12 cellular contexts compared by ENCODE assay signal in genomic region chrX:38221391-38221929, GRCh38. TPM values are rescaled to one million over a fixed set of nuclear protein-coding genes. Genes with fewer than 3 reads are reported as not detected.
DNase-seq lines count a peak whose midpoint lies in the region; ATAC-seq, FAIRE-seq and TF ChIP-seq lines count a peak whose summit lies in the region.
"Had no signal": no experiment of that assay in that cellular context is flagged by ENCODE, and none has a peak within 500 bp of the region (broad histone marks: within the 10 kb centered on the region; RNA-seq: fewer than 3 reads in every experiment).

No MANE protein-coding gene starts in this region.

- no peaks in the 10 kb centered on the region for H4K20me1 ChIP-seq in OCI-LY7 (ENCODE audit: insufficient read depth, low read length)

- POLR2A ChIA-PET in OCI-LY7 (lab: Charles Lee) = no interaction called here

- H3K9me3 ChIP-seq in heart left ventricle (no peaks in the 10 kb centered on the region), sigmoid colon (no peaks in the 10 kb centered on the region), OCI-LY7 (ENCODE audit: low read length) (no peaks in the 10 kb centered on the region)
- H3K9me3 ChIP-seq: right lobe of liver had no signal

- H3K4me1 ChIP-seq in heart left ventricle (no peaks in the 10 kb centered on the region), sigmoid colon (peaks cover 0 to 18% (median 4%) of the 10 kb centered on the region in 4 donors), OCI-LY7 (ENCODE audit: insufficient read depth, low read length, poor library complexity, severe bottlenecking) (peaks cover 8% of the 10 kb centered on the region)
- H3K4me1 ChIP-seq: right lobe of liver had no signal

- H3K27ac Mint-ChIP-seq in activated T-helper 17 cell treated with anti-CD3 and anti-CD28 coated beads, Interleukin-2, amount 50 U/mL, for 72 hours = no peak overlapping the region
- H3K27ac Mint-ChIP-seq: activated naive CD4-positive, alpha-beta T cell treated with anti-CD3 and anti-CD28 coated beads, Interleukin-2, amount 50 U/mL, for 24 hours had no signal

- H3K9me2 ChIP-seq in OCI-LY7 (ENCODE audit: insufficient read depth, low read length) = no peaks in the 10 kb centered on the region

- H3K36me3 ChIP-seq in heart left ventricle = no peaks in the 10 kb centered on the region
- H3K36me3 ChIP-seq in sigmoid colon = no peaks in the 10 kb centered on the region
- H3K36me3 ChIP-seq in OCI-LY7 (ENCODE audit: insufficient read depth, low read length) = no peaks in the 10 kb centered on the region
- H3K36me3 ChIP-seq: right lobe of liver had no signal

- no peaks in the 10 kb centered on the region for H3K79me2 ChIP-seq in OCI-LY7 (ENCODE audit: insufficient read depth, low read depth, low read length)

- no peak for TF ChIP-seq CTCF in heart left ventricle (IDR thresholded peaks at IDR 0.05)
- no peak for TF ChIP-seq CTCF in sigmoid colon (IDR thresholded peaks at IDR 0.05)
- no peak for TF ChIP-seq CTCF in OCI-LY7 (conservative IDR thresholded peaks at IDR 0.05; ENCODE audit: low read length)

- H3K9me3 Mint-ChIP-seq in activated T-helper 17 cell treated with anti-CD3 and anti-CD28 coated beads, Interleukin-2, amount 50 U/mL, for 72 hours = no peaks in the 10 kb centered on the region
- H3K9me3 Mint-ChIP-seq: activated naive CD4-positive, alpha-beta T cell treated with anti-CD3 and anti-CD28 coated beads, Interleukin-2, amount 50 U/mL, for 24 hours had no signal

- no peaks in the 10 kb centered on the region for H3K36me3 Mint-ChIP-seq in activated T-helper 17 cell treated with anti-CD3 and anti-CD28 coated beads, Interleukin-2, amount 50 U/mL, for 72 hours (ENCODE audit: low read depth)
- H3K36me3 Mint-ChIP-seq: activated naive CD4-positive, alpha-beta T cell treated with anti-CD3 and anti-CD28 coated beads, Interleukin-2, amount 50 U/mL, for 24 hours had no signal

- H3K4me3 ChIP-seq in heart left ventricle = peak overlapping the region in 9 of 12 donors; percentile 46 to 75 (median 62)
- peak overlapping the region; percentile 40 to 68 (median 60) for H3K4me3 ChIP-seq in sigmoid colon
- no peak overlapping the region for H3K4me3 ChIP-seq in OCI-LY7 (ENCODE audit: low read depth, low read length, poor library complexity, severe bottlenecking)
- H3K4me3 ChIP-seq: K562 had no signal

- no TSS peak for BruUV-seq in OCI-LY7 (replicated peaks; lab: Mats Ljungman, UMichigan)

- H3K4me3 Mint-ChIP-seq in activated T-helper 17 cell treated with anti-CD3 and anti-CD28 coated beads, Interleukin-2, amount 50 U/mL, for 72 hours = peak overlapping the region; percentile 49
- H3K4me3 Mint-ChIP-seq: activated naive CD4-positive, alpha-beta T cell treated with anti-CD3 and anti-CD28 coated beads, Interleukin-2, amount 50 U/mL, for 24 hours had no signal

- no peak for ATAC-seq in activated T-helper 17 cell treated with anti-CD3 and anti-CD28 coated beads, Interleukin-2, amount 50 U/mL, for 72 hours (replicated peaks)
- ATAC-seq in heart left ventricle = peak in 2 of 4 donors; percentile 32 to 45
- no peak for ATAC-seq in GM18505 (IDR thresholded peaks at IDR 0.05; ENCODE audit: unreplicated experiment)
- ATAC-seq: activated CD4-positive, CD25-positive, alpha-beta regulatory T cell treated with anti-CD3 and anti-CD28 coated beads, Interleukin-2, amount 50 U/mL, for 24 hours had no signal

- DNase-seq in GM19239 (ENCODE audit: insufficient read length, low spot score) (no peak), heart left ventricle (no peak), sigmoid colon (no peak), NCI-H1092 treated with DMSO at 0.1 percent for 48 hours (lab: John Stamatoyannopoulos, UW) (no peak), OCI-LY7 (ENCODE audit: low spot score) (no peak), head of caudate nucleus (no peak)

- peak; percentile 26 for FAIRE-seq in GM19239 (lab: Jason Lieb, UNC)
- FAIRE-seq: K562 had no signal

- H3K27me3 ChIP-seq in heart left ventricle (peaks cover 0 to 65% (median 0%) of the 10 kb centered on the region in 9 donors), sigmoid colon (no peaks in the 10 kb centered on the region)

- intact Hi-C loops in heart left ventricle (cut with DNase I) = no loop called here
- intact Hi-C loops in sigmoid colon (cut with DNase I) = loop anchor here (10.0 kb wide), 1 partner anchor 63 kb away; no protein-coding TSS in a partner anchor
- intact Hi-C loops in OCI-LY7 (cut with micrococcal nuclease; ENCODE audit: unreplicated experiment) = no loop called here
- intact Hi-C loops in head of caudate nucleus (cut with DNase I) = no loop called here

- no peak for TF ChIP-seq EP300 in sigmoid colon (IDR thresholded peaks at IDR 0.05)

- H3K4me2 ChIP-seq in OCI-LY7 (ENCODE audit: low read length) = no peak overlapping the region

- H3K27me3 Mint-ChIP-seq in activated T-helper 17 cell treated with anti-CD3 and anti-CD28 coated beads, Interleukin-2, amount 50 U/mL, for 72 hours = peaks cover 23% of the 10 kb centered on the region

- no peak overlapping the region for H2AFZ ChIP-seq in OCI-LY7 (ENCODE audit: low read length)

- 52 to 57% (median 54%) methylated on average over 10 of the region's 10 CpGs for WGBS in heart left ventricle, 4 donors
- WGBS in sigmoid colon, 2 donors = 56 to 62% methylated on average over 10 of the region's 10 CpGs

- no peaks in the 10 kb centered on the region for H3K4me1 Mint-ChIP-seq in activated T-helper 17 cell treated with anti-CD3 and anti-CD28 coated beads, Interleukin-2, amount 50 U/mL, for 72 hours
- H3K4me1 Mint-ChIP-seq: activated naive CD4-positive, alpha-beta T cell treated with anti-CD3 and anti-CD28 coated beads, Interleukin-2, amount 50 U/mL, for 24 hours had no signal

- TF ChIP-seq POLR2A in heart left ventricle (IDR thresholded peaks at IDR 0.05) = no peak
- TF ChIP-seq POLR2A in sigmoid colon (IDR thresholded peaks at IDR 0.05) = no peak
- TF ChIP-seq POLR2A in GM18505 (IDR thresholded peaks at IDR 0.05; ENCODE audit: borderline replicate concordance, extremely low read depth, insufficient read depth, insufficient read length) = no peak

- peak overlapping the region in 10 of 12 donors; percentile 46 to 77 (median 68) for H3K27ac ChIP-seq in heart left ventricle
- H3K27ac ChIP-seq in sigmoid colon = peak overlapping the region in 3 of 4 donors; percentile 74 to 83 (median 76)
- no peak overlapping the region for H3K27ac ChIP-seq in OCI-LY7 (ENCODE audit: low read depth, low read length, poor library complexity, severe bottlenecking)
- H3K27ac ChIP-seq: right lobe of liver had no signal

- CTCF ChIA-PET in OCI-LY7 (lab: Charles Lee; ENCODE audit: unreplicated experiment) = no interaction called here

RNA-seq across cellular contexts. Expression of gene SRPX, which starts 0.8 kb away (rescaled TPM):
- 1 to 10 TPM in 1 of 2 donors, under 1 TPM in 1; 0.65 to 1.4 TPM for total RNA-seq in activated T-helper 17 cell treated with anti-CD3 and anti-CD28 coated beads, Interleukin-2, amount 50 U/mL, for 72 hours
- total RNA-seq in heart left ventricle (10 to 100 TPM; 38.2 to 85.2 (median 53.8) TPM), sigmoid colon (100 to 1,000 TPM; 134 to 169 (median 152) TPM), OCI-LY7 (2022) (not detected in 2 replicates)
- polyA plus RNA-seq in heart left ventricle (100 to 1,000 TPM in 1 of 2 donors, 10 to 100 TPM in 1; 45.0 to 137 TPM), sigmoid colon (10 to 100 TPM; 12.0 to 48.7 (median 37.2) TPM)
- total RNA-seq in OCI-LY7 (2014; rRNA removed; shearing (Covaris generic)) = not detected in 2 replicates

Comparison
In these comparisons a context has a peak if more than half of its experiments do, and no peak if none do; other contexts are left out.
1. RNA of gene SRPX, which starts 0.8 kb away (total RNA-seq): 134 to 169 TPM in sigmoid colon and 38.2 to 85.2 TPM in heart left ventricle; 0.65 to 1.4 TPM in activated T-helper 17 cell treated with anti-CD3 and anti-CD28 coated beads, Interleukin-2, amount 50 U/mL, for 72 hours and not detected in OCI-LY7; every median in the first group is over 10 times any median in the second.